8 cellular contexts compared by ENCODE assay signal in genomic region chr3:50358927-50359759, GRCh38.
A peak's percentile ranks its signal among the peaks of the same experiment; 100 is the strongest.
DNase-seq lines count a peak whose midpoint lies in the region; ATAC-seq and TF ChIP-seq lines count a peak whose summit lies in the region.

TSS of gene TMEM115 (minus strand) at chr3:50359521. CDS start at chr3:50359063, 458 bp downstream.

- H3K36me3 Mint-ChIP-seq in activated naive CD4-positive, alpha-beta T cell treated with anti-CD3 and anti-CD28 coated beads, Interleukin-2, amount 50 U/mL, for 24 hours: peaks cover 7% of the 10 kb centered on the region

- no peaks in the 10 kb centered on the region for H3K27me3 ChIP-seq in GM06990 (replicated peaks; ENCODE audit: control insufficient read depth, insufficient read depth, low read length)

- H3K36me3 ChIP-seq in GM06990 (ENCODE audit: control insufficient read depth, insufficient read depth, low read length): peaks cover 19% of the 10 kb centered on the region

- peak within 1 kb of the TSS; percentile 98 for H3K27ac Mint-ChIP-seq in activated naive CD4-positive, alpha-beta T cell treated with anti-CD3 and anti-CD28 coated beads, Interleukin-2, amount 50 U/mL, for 24 hours

- DNase-seq in GM06990 (ENCODE audit: extremely low read depth, insufficient read length) (peak; percentile 94), NCI-H1092 (lab: John Stamatoyannopoulos, UW) (peak; percentile 92), germinal center (ENCODE audit: low spot score) (peak; percentile 95), non-pigmented ciliary epithelial cell (ENCODE audit: low read depth) (peak; percentile 97), superior temporal gyrus (ENCODE audit: extremely low spot score) (peak; percentile 100)

- peak; percentile 95 for ATAC-seq in HG02588 (IDR thresholded peaks at IDR 0.05; ENCODE audit: unreplicated experiment)
- peak; percentile 98 for ATAC-seq in SK-N-SH treated with all-trans-retinoic acid at 6 μM for 48 hours

- H3K27me3 Mint-ChIP-seq in activated naive CD4-positive, alpha-beta T cell treated with anti-CD3 and anti-CD28 coated beads, Interleukin-2, amount 50 U/mL, for 24 hours: no peaks in the 10 kb centered on the region

- no peaks in the 10 kb centered on the region for H3K9me3 Mint-ChIP-seq in activated naive CD4-positive, alpha-beta T cell treated with anti-CD3 and anti-CD28 coated beads, Interleukin-2, amount 50 U/mL, for 24 hours

- H3K4me3 Mint-ChIP-seq in activated naive CD4-positive, alpha-beta T cell treated with anti-CD3 and anti-CD28 coated beads, Interleukin-2, amount 50 U/mL, for 24 hours: peak within 1 kb of the TSS; percentile 98

- peaks cover 40% of the 10 kb centered on the region for H3K4me1 Mint-ChIP-seq in activated naive CD4-positive, alpha-beta T cell treated with anti-CD3 and anti-CD28 coated beads, Interleukin-2, amount 50 U/mL, for 24 hours

- peak within 1 kb of the TSS; percentile 82 for H3K4me3 ChIP-seq in GM06990 (replicated peaks; ENCODE audit: low read depth, low read length)

- no peak for TF ChIP-seq CTCF in GM06990 (IDR thresholded peaks at IDR 0.05; ENCODE audit: insufficient read depth, low read length, poor library complexity, severe bottlenecking)

TF ChIP-seq in SK-N-SH treated with all-trans-retinoic acid at 6 μM for 48 hours, 23 proteins besides CTCF, POLR2A, EP300 and RAD21:
- no peak for TF ChIP-seq ZC3H10 (CRISPR knock-in tag; IDR thresholded peaks at IDR 0.05)
- 0 out of 2 replicates have a peak, but pooled peaks have one; percentile 74 for TF ChIP-seq TSHZ2 (CRISPR knock-in tag; IDR thresholded peaks at IDR 0.05)
- 0 out of 2 replicates have a peak, but pooled peaks have one; percentile 17 for TF ChIP-seq CSDC2 (CRISPR knock-in tag; IDR thresholded peaks at IDR 0.05)
- no peak for TF ChIP-seq ISL1 (CRISPR knock-in tag; IDR thresholded peaks at IDR 0.05)

Comparison
In these comparisons a context has a peak if more than half of its experiments do, and no peak if none do; other contexts are left out.
1. Peak in every context shown above with its lines: DNase-seq, ATAC-seq and H3K4me3 ChIP-seq.